Comparison of ENCODE assay signal across 8 cellular contexts in genomic region chr14:22882529-22883190, GRCh38. TPM values are rescaled to one million over a fixed set of nuclear protein-coding genes. Genes with fewer than 3 reads are reported as not detected.
DNase-seq lines count a peak whose midpoint lies in the region; ATAC-seq, FAIRE-seq and TF ChIP-seq lines count a peak whose summit lies in the region.

No MANE protein-coding gene starts in this region.

- H2BK120ac ChIP-seq in H1 (replicated peaks; ENCODE audit: low read depth, low read length) = no peak overlapping the region

- TF ChIP-seq EP300 in H1 (IDR thresholded peaks at IDR 0.05; ENCODE audit: borderline replicate concordance in 1 of 2, low read depth in 2 of 2, low read length in 2 of 2) = no peak

- H3K14ac ChIP-seq in H1 (ENCODE audit: insufficient read length) = no peak overlapping the region

- H3K4me3 ChIP-seq in cardiac muscle cell = no peak overlapping the region
- H3K4me3 ChIP-seq in right atrium auricular region = no peak overlapping the region
- no peak overlapping the region for H3K4me3 ChIP-seq in RWPE2 (ENCODE audit: severe bottlenecking)
- H3K4me3 ChIP-seq in H1 (ENCODE audit: extremely low read depth in 1 of 4, insufficient read depth in 2 of 4, low read depth in 3 of 4, low read length in 4 of 4) = peak overlapping the region; percentile 11 to 55 (median 16); a peak in 6 of 8 replicates
- H3K4me3 ChIP-seq in neuron (ENCODE audit: low read length) = peak overlapping the region; percentile 47

- H3K9ac ChIP-seq in H1 (replicated peaks in 1 of 4; ENCODE audit: extremely low read depth in 1 of 4, low read depth in 3 of 4, low read length in 3 of 4) = peak overlapping the region; percentile 11 to 56 (median 20); a peak in 5 of 7 replicates

- no peaks in the 10 kb centered on the region for H3K79me1 ChIP-seq in H1 (ENCODE audit: low read depth, low read length)

- no peak for TF ChIP-seq RAD21 in H1 (IDR thresholded peaks at IDR 0.05 in 1 of 2, conservative IDR thresholded peaks at IDR 0.05 in 1 of 2; ENCODE audit: low read depth in 2 of 2, low read length in 2 of 2)

- H3K27ac ChIP-seq in cardiac muscle cell = peak overlapping the region; percentile 78
- H3K27ac ChIP-seq in right atrium auricular region = no peak overlapping the region
- H3K27ac ChIP-seq in RWPE2 (ENCODE audit: poor library complexity, severe bottlenecking) = no peak overlapping the region
- no peak overlapping the region for H3K27ac ChIP-seq in H1 (ENCODE audit: low read depth, low read length)

- H3K23me2 ChIP-seq in H1 (ENCODE audit: low read depth, low read length) = peaks cover 14% of the 10 kb centered on the region

- POLR2A ChIA-PET in H1 (lab: Charles Lee; ENCODE audit: partially characterized antibody) = interaction anchor here (0.5 to 7.2 kb wide), 12 partner anchors 8 to 666 kb away, joined by 3 to 54 read pairs (median 5); partner anchors contain the start of genes LRP10, PRMT5 and RBM23

- H3K27me3 ChIP-seq in cardiac muscle cell = no peaks in the 10 kb centered on the region
- H3K27me3 ChIP-seq in right atrium auricular region = no peaks in the 10 kb centered on the region
- no peaks in the 10 kb centered on the region for H3K27me3 ChIP-seq in RWPE2 (ENCODE audit: insufficient read depth, poor library complexity, severe bottlenecking)
- H3K27me3 ChIP-seq in H1 (replicated peaks in 1 of 4; ENCODE audit: control insufficient read depth in 3 of 4, extremely low read depth in 1 of 4, insufficient read depth in 3 of 4, low read length in 3 of 4) = peaks cover 0 to 17% (median 11%) of the 10 kb centered on the region in 4 experiments; a peak in 6 of 7 replicates
- no peaks in the 10 kb centered on the region for H3K27me3 ChIP-seq in neuron (ENCODE audit: insufficient read depth, low read length)

- FAIRE-seq in H1 (lab: Jason Lieb, UNC) = no peak

- no peak overlapping the region for H3K4ac ChIP-seq in H1 (replicated peaks; ENCODE audit: insufficient read length, low read depth, low read length)

- H3K23ac ChIP-seq in H1 (ENCODE audit: insufficient read length) = no peak overlapping the region

- H3K36me3 ChIP-seq in cardiac muscle cell (no peaks in the 10 kb centered on the region), right atrium auricular region (peaks cover 18% of the 10 kb centered on the region), RWPE2 (ENCODE audit: low read depth) (peaks cover 8% of the 10 kb centered on the region), H1 (ENCODE audit: control insufficient read depth in 2 of 4, insufficient read depth in 4 of 4, low read length in 3 of 4) (no peaks in the 10 kb centered on the region; a peak in 1 of 8 replicates), neuron (ENCODE audit: insufficient read depth, low read length) (no peaks in the 10 kb centered on the region)

- DNase-seq in cardiac muscle cell (ENCODE audit: low read depth in 1 of 2, low spot score in 1 of 2) (peak; percentile 49 to 69), right atrium auricular region (ENCODE audit: low spot score) (no peak), RWPE2 (ENCODE audit: low spot score) (no peak), H1 (ENCODE audit: low read depth in 1 of 2, low spot score in 2 of 2) (peak in 1 of 2 experiments; percentile 64), T-helper 9 cell (no peak)

- H3K4me1 ChIP-seq in cardiac muscle cell (ENCODE audit: low read depth) (peaks cover 25% of the 10 kb centered on the region), right atrium auricular region (peaks cover 0 to 17% of the 10 kb centered on the region in 2 donors), RWPE2 (ENCODE audit: insufficient read depth, poor library complexity, severe bottlenecking) (peaks cover 4% of the 10 kb centered on the region), H1 (replicated peaks in 1 of 4; ENCODE audit: control insufficient read depth in 3 of 4, insufficient read depth in 4 of 4, low read length in 3 of 4) (peaks cover 7 to 21% (median 11%) of the 10 kb centered on the region in 4 experiments), neuron (ENCODE audit: insufficient read depth, low read length) (peaks cover 52% of the 10 kb centered on the region)

- H3K18ac ChIP-seq in H1 (ENCODE audit: extremely low read depth, low read length) = peak overlapping the region; percentile 60

- H4K91ac ChIP-seq in H1 (replicated peaks; ENCODE audit: insufficient read length, low read length) = no peak overlapping the region

- peak overlapping the region; percentile 65 to 75 for H3K4me2 ChIP-seq in H1 (ENCODE audit: insufficient read depth in 1 of 2, low read depth in 2 of 2, low read length in 2 of 2)

- no peaks in the 10 kb centered on the region for H3K79me2 ChIP-seq in H1 (ENCODE audit: control insufficient read depth in 1 of 2, insufficient read depth in 2 of 2, low read length in 2 of 2)

- H2AK5ac ChIP-seq in H1 (ENCODE audit: low read depth, low read length) = no peak overlapping the region

- TF ChIP-seq POLR2A in H1 (IDR thresholded peaks at IDR 0.05; ENCODE audit: control extremely low read depth in 1 of 2, low read depth in 2 of 2, low read length in 2 of 2) = peak in 1 of 2 experiments; percentile 65; a peak in 2 of 3 replicates

- H2BK5ac ChIP-seq in H1 (ENCODE audit: low read depth, low read length) = peak overlapping the region; percentile 66; the same call in 1 of the 2 replicates

- no peak overlapping the region for H4K8ac ChIP-seq in H1 (ENCODE audit: extremely low read depth, insufficient read depth, low read length)

- H3K56ac ChIP-seq in H1 (replicated peaks; ENCODE audit: insufficient read length, low read depth, low read length) = no peak overlapping the region

- CTCF ChIA-PET in H1 (lab: Charles Lee; ENCODE audit: partially characterized antibody) = interaction anchor here (0.6 to 56.0 kb wide), 17 partner anchors 10 to 318 kb away, joined by 3 to 1562 read pairs (median 4); partner anchors contain the start of genes LRP10, MMP14, MRPL52 and SLC7A7

- no peak overlapping the region for H2BK20ac ChIP-seq in H1 (ENCODE audit: low read length)

- TF ChIP-seq CTCF in cardiac muscle cell (IDR thresholded peaks at IDR 0.05; ENCODE audit: low read depth, low read length) = no peak
- no peak for TF ChIP-seq CTCF in right atrium auricular region (IDR thresholded peaks at IDR 0.05)
- no peak for TF ChIP-seq CTCF in RWPE2 (IDR thresholded peaks at IDR 0.05; ENCODE audit: poor library complexity, severe bottlenecking)
- no peak for TF ChIP-seq CTCF in H1 (IDR thresholded peaks at IDR 0.05; ENCODE audit: control extremely low read depth in 1 of 3, insufficient read depth in 1 of 3, low read depth in 1 of 3, low read length in 3 of 3)

- no peaks in the 10 kb centered on the region for H4K20me1 ChIP-seq in H1 (replicated peaks in 1 of 2; ENCODE audit: control insufficient read depth in 1 of 2, insufficient read depth in 2 of 2, low read length in 2 of 2)

- peak; percentile 4; the same call in 1 of the 3 replicates for ATAC-seq in RWPE2 (ENCODE audit: low read depth)
- no peak for ATAC-seq in HG03025 (IDR thresholded peaks at IDR 0.05; ENCODE audit: low FRiP score, unreplicated experiment)
- ATAC-seq in HG02678 (IDR thresholded peaks at IDR 0.05; ENCODE audit: unreplicated experiment) = no peak

- H4K5ac ChIP-seq in H1 (ENCODE audit: insufficient read length, low read depth, low read length) = no peak overlapping the region

- 52% methylated on average over 6 of the region's 7 CpGs; no CpG with 5 or more reads in 1 of the 2 experiments for WGBS in H1 (ENCODE audit: extremely low coverage in 1 of 2, insufficient coverage in 1 of 2, insufficient read length in 1 of 2, insufficient replicate concordance in 2 of 2, low coverage in 1 of 2, low lambda C conversion rate in 2 of 2, missing lambda C conversion rate in 1 of 2), 2 experiments

- no peaks in the 10 kb centered on the region for H3K9me3 ChIP-seq in cardiac muscle cell (ENCODE audit: low read depth)
- H3K9me3 ChIP-seq in right atrium auricular region = no peaks in the 10 kb centered on the region
- H3K9me3 ChIP-seq in RWPE2 (ENCODE audit: severe bottlenecking) = no peaks in the 10 kb centered on the region
- H3K9me3 ChIP-seq in H1 (ENCODE audit: insufficient read depth in 2 of 2, low read depth in 1 of 2, low read length in 1 of 2) = no peaks in the 10 kb centered on the region
- no peaks in the 10 kb centered on the region for H3K9me3 ChIP-seq in neuron (ENCODE audit: low read length)

- H2AFZ ChIP-seq in H1 (ENCODE audit: low read length) (0 out of 2 replicates have a peak overlapping the region, but pooled peaks have one; percentile 46), neuron (ENCODE audit: low read depth, low read length) (peak overlapping the region; percentile 24)

- H2BK12ac ChIP-seq in H1 (ENCODE audit: low read depth, low read length) = peak overlapping the region; percentile 43

- peak overlapping the region; percentile 61; the same call in 1 of the 2 replicates for H2BK15ac ChIP-seq in H1 (ENCODE audit: low read length)

RNA-seq across cellular contexts. Expression of gene REM2, which starts 0.4 kb away (rescaled TPM):
- 1.6 and 5.1 TPM in 2 replicates for total RNA-seq in cardiac muscle cell
- polyA plus RNA-seq in cardiac muscle cell = 2.7 and 7.1 TPM in 2 replicates
- not detected for total RNA-seq in right atrium auricular region
- total RNA-seq in H1 (2021; fragmentation: NEBNext Ultra II Directional; extraction: Animal tissue kit (Norgen Biotek cat#: 25700)) = 1.1 and 1.3 TPM in 2 replicates
- polyA plus RNA-seq in H1 (2011; rRNA removed) = 0.78 and 1.00 TPM in 2 replicates
- polyA plus RNA-seq in H1 (2011; cell fraction: cytosol; rRNA removed) = 1.4 TPM
- polyA plus RNA-seq in H1 (2011; cell fraction: nucleus; rRNA removed) = 2.2 TPM
- 0.96 to 1.6 TPM (median 1.2 TPM) in 4 replicates for polyA plus RNA-seq in H1 (2012, experiment 1 of 2)
- polyA plus RNA-seq in H1 (2012, experiment 2 of 2) = 1.3 TPM
- 1.5 TPM for polyA plus RNA-seq in H1 (2013, experiment 1 of 2)
- polyA plus RNA-seq in H1 (2013, experiment 2 of 2) = 1.4 TPM
- polyA minus RNA-seq in H1 (2011; rRNA and poly(A)+ RNA removed) = 0.34 and 0.73 TPM in 2 replicates
- polyA minus RNA-seq in H1 (2011; cell fraction: cytosol; rRNA and poly(A)+ RNA removed) = not detected
- 1.8 TPM for polyA minus RNA-seq in H1 (2011; cell fraction: nucleus; rRNA and poly(A)+ RNA removed)

RNA-seq across cellular contexts. Expression of gene LRP10, which starts 11.1 kb away (rescaled TPM):
- 40.8 and 47.1 TPM in 2 replicates for total RNA-seq in cardiac muscle cell
- polyA plus RNA-seq in cardiac muscle cell = 58.6 and 62.7 TPM in 2 replicates
- 100 to 1,000 TPM in 1 of 2 donors, 10 to 100 TPM in 1; 54.2 to 144 TPM for total RNA-seq in right atrium auricular region
- 15.6 and 15.7 TPM in 2 replicates for total RNA-seq in H1 (2021; fragmentation: NEBNext Ultra II Directional; extraction: Animal tissue kit (Norgen Biotek cat#: 25700))
- 12.4 and 22.8 TPM in 2 replicates for polyA plus RNA-seq in H1 (2011; rRNA removed)
- polyA plus RNA-seq in H1 (2011; cell fraction: cytosol; rRNA removed) = 10.6 TPM
- polyA plus RNA-seq in H1 (2011; cell fraction: nucleus; rRNA removed) = 21.0 TPM
- 10.6 to 17.3 TPM (median 14.7 TPM) in 4 replicates for polyA plus RNA-seq in H1 (2012, experiment 1 of 2)
- polyA plus RNA-seq in H1 (2012, experiment 2 of 2) = 13.0 TPM
- 15.4 TPM for polyA plus RNA-seq in H1 (2013, experiment 1 of 2)
- 15.6 TPM for polyA plus RNA-seq in H1 (2013, experiment 2 of 2)
- 21.1 and 22.8 TPM in 2 replicates for polyA minus RNA-seq in H1 (2011; rRNA and poly(A)+ RNA removed)
- polyA minus RNA-seq in H1 (2011; cell fraction: cytosol; rRNA and poly(A)+ RNA removed) = 13.1 TPM
- polyA minus RNA-seq in H1 (2011; cell fraction: nucleus; rRNA and poly(A)+ RNA removed) = 11.9 TPM

RNA-seq across cellular contexts. Expression of gene RBM23, which starts 36.3 kb away (rescaled TPM):
- 97.6 and 107 TPM in 2 replicates for total RNA-seq in cardiac muscle cell
- 93.4 and 94.7 TPM in 2 replicates for polyA plus RNA-seq in cardiac muscle cell
- total RNA-seq in right atrium auricular region = 100 to 1,000 TPM in 1 of 2 donors, 10 to 100 TPM in 1; 76.5 to 774 TPM
- 43.1 and 43.3 TPM in 2 replicates for total RNA-seq in H1 (2021; fragmentation: NEBNext Ultra II Directional; extraction: Animal tissue kit (Norgen Biotek cat#: 25700))
- 41.2 and 68.9 TPM in 2 replicates for polyA plus RNA-seq in H1 (2011; rRNA removed)
- polyA plus RNA-seq in H1 (2011; cell fraction: cytosol; rRNA removed) = 53.5 TPM
- polyA plus RNA-seq in H1 (2011; cell fraction: nucleus; rRNA removed) = 49.5 TPM
- 32.4 to 44.1 TPM (median 38.9 TPM) in 4 replicates for polyA plus RNA-seq in H1 (2012, experiment 1 of 2)
- 17.9 TPM for polyA plus RNA-seq in H1 (2012, experiment 2 of 2)
- 33.8 TPM for polyA plus RNA-seq in H1 (2013, experiment 1 of 2)
- polyA plus RNA-seq in H1 (2013, experiment 2 of 2) = 33.5 TPM
- 47.4 and 52.2 TPM in 2 replicates for polyA minus RNA-seq in H1 (2011; rRNA and poly(A)+ RNA removed)
- polyA minus RNA-seq in H1 (2011; cell fraction: cytosol; rRNA and poly(A)+ RNA removed) = 29.7 TPM
- 40.3 TPM for polyA minus RNA-seq in H1 (2011; cell fraction: nucleus; rRNA and poly(A)+ RNA removed)

RNA-seq across cellular contexts. Expression of gene MMP14, which starts 46.3 kb away (rescaled TPM):
- 24.6 and 48.1 TPM in 2 replicates for total RNA-seq in cardiac muscle cell
- polyA plus RNA-seq in cardiac muscle cell = 1.8 and 6.3 TPM in 2 replicates
- 10 to 100 TPM; 29.1 to 58.0 TPM for total RNA-seq in right atrium auricular region
- total RNA-seq in H1 (2021; fragmentation: NEBNext Ultra II Directional; extraction: Animal tissue kit (Norgen Biotek cat#: 25700)) = 83.1 and 86.8 TPM in 2 replicates
- 58.2 and 81.6 TPM in 2 replicates for polyA plus RNA-seq in H1 (2011; rRNA removed)
- 61.6 TPM for polyA plus RNA-seq in H1 (2011; cell fraction: cytosol; rRNA removed)
- polyA plus RNA-seq in H1 (2011; cell fraction: nucleus; rRNA removed) = 147 TPM
- 54.3 to 67.5 TPM (median 63.3 TPM) in 4 replicates for polyA plus RNA-seq in H1 (2012, experiment 1 of 2)
- polyA plus RNA-seq in H1 (2012, experiment 2 of 2) = 60.0 TPM
- polyA plus RNA-seq in H1 (2013, experiment 1 of 2) = 277 TPM
- polyA plus RNA-seq in H1 (2013, experiment 2 of 2) = 290 TPM
- polyA minus RNA-seq in H1 (2011; rRNA and poly(A)+ RNA removed) = 46.1 and 61.0 TPM in 2 replicates
- 28.2 TPM for polyA minus RNA-seq in H1 (2011; cell fraction: cytosol; rRNA and poly(A)+ RNA removed)
- polyA minus RNA-seq in H1 (2011; cell fraction: nucleus; rRNA and poly(A)+ RNA removed) = 24.5 TPM

RNA-seq across cellular contexts. Expression of gene PRMT5, which starts 46.5 kb away (rescaled TPM):
- 53.9 and 62.7 TPM in 2 replicates for total RNA-seq in cardiac muscle cell
- 131 and 134 TPM in 2 replicates for polyA plus RNA-seq in cardiac muscle cell
- total RNA-seq in right atrium auricular region = 10 to 100 TPM; 23.3 to 55.1 TPM
- 159 and 171 TPM in 2 replicates for total RNA-seq in H1 (2021; fragmentation: NEBNext Ultra II Directional; extraction: Animal tissue kit (Norgen Biotek cat#: 25700))
- polyA plus RNA-seq in H1 (2011; rRNA removed) = 329 and 402 TPM in 2 replicates
- polyA plus RNA-seq in H1 (2011; cell fraction: cytosol; rRNA removed) = 274 TPM
- polyA plus RNA-seq in H1 (2011; cell fraction: nucleus; rRNA removed) = 275 TPM
- 145 to 187 TPM (median 170 TPM) in 4 replicates for polyA plus RNA-seq in H1 (2012, experiment 1 of 2)
- polyA plus RNA-seq in H1 (2012, experiment 2 of 2) = 336 TPM
- 113 TPM for polyA plus RNA-seq in H1 (2013, experiment 1 of 2)
- polyA plus RNA-seq in H1 (2013, experiment 2 of 2) = 99.5 TPM
- polyA minus RNA-seq in H1 (2011; rRNA and poly(A)+ RNA removed) = 439 and 469 TPM in 2 replicates
- 207 TPM for polyA minus RNA-seq in H1 (2011; cell fraction: cytosol; rRNA and poly(A)+ RNA removed)
- 156 TPM for polyA minus RNA-seq in H1 (2011; cell fraction: nucleus; rRNA and poly(A)+ RNA removed)

Comparison
In these comparisons a context has a peak if more than half of its experiments do, and no peak if none do; other contexts are left out.
1. DNase-seq: peak in cardiac muscle cell (2 of 2); none in right atrium auricular region (single experiment), RWPE2 (single experiment) and T-helper 9 cell (single experiment).
2. H3K4me3 ChIP-seq: peak in H1 (4 of 4) and neuron (single experiment); none in cardiac muscle cell (single experiment), right atrium auricular region (0 of 2) and RWPE2 (single experiment).